ENCODE assay signal across 10 cellular contexts in genomic region chr5:146079695-146080361, GRCh38. TPM values are rescaled to one million over a fixed set of nuclear protein-coding genes. Genes with fewer than 3 reads are reported as not detected.
DNase-seq lines count a peak whose midpoint lies in the region; ATAC-seq and TF ChIP-seq lines count a peak whose summit lies in the region.
"Had no signal": no experiment of that assay in that cellular context is flagged by ENCODE, and none has a peak within 500 bp of the region (broad histone marks: within the 10 kb centered on the region; RNA-seq: fewer than 3 reads in every experiment).

No MANE protein-coding gene starts in this region.

- dilution Hi-C loops in IMR-90 (cut with HindIII; ENCODE audit: low sequenced_read_pairs, unreplicated experiment) = no loop called here

- DNase-seq in activated CD4-positive, alpha-beta T cell treated with anti-CD3 and anti-CD28 coated beads, Interleukin-2, amount 10 ng/mL, durations not matched to agents 24 days and 14 days = peak; percentile 63
- no peak for DNase-seq in activated CD4-positive, alpha-beta T cell treated with anti-CD3 and anti-CD28 coated beads, Interleukin-2, amount 50 U/mL, for 4 hours
- DNase-seq in IMR-90 (peak; percentile 10), SHP77 treated with DMSO at 0.1 percent for 48 hours (lab: John Stamatoyannopoulos, UW) (no peak), cerebellum (ENCODE audit: low spot score) (no peak)
- peak; percentile 40 for DNase-seq in activated CD8-positive, alpha-beta T cell treated with anti-CD3 and anti-CD28 coated beads, Interleukin-2, amount 10 ng/mL, durations not matched to agents 7 days and 5 days
- DNase-seq in natural killer cell treated with Interleukin-12 subunit alpha and Interleukin-12 subunit beta and Interleukin-15 and Interleukin-18, amount 100 ng/mL, for 72 hours (ENCODE audit: low spot score) = no peak
- DNase-seq: NCI-H1930, substantia nigra had no signal

- intact Hi-C loops in activated CD4-positive, alpha-beta T cell treated with anti-CD3 and anti-CD28 coated beads, Interleukin-2, amount 10 ng/mL, durations not matched to agents 24 days and 14 days (cut with micrococcal nuclease) = loop anchor here (5.0 kb wide), 1 partner anchor 133 kb away; no protein-coding TSS in a partner anchor
- intact Hi-C loops in IMR-90 (cut with micrococcal nuclease) = no loop called here

- no peak overlapping the region for H2BK15ac ChIP-seq in IMR-90 (ENCODE audit: low read depth, low read length)

- H2AFZ ChIP-seq in IMR-90 (replicated peaks; ENCODE audit: low read length, poor library complexity) = no peak overlapping the region

- no peak overlapping the region for H2BK120ac ChIP-seq in IMR-90 (ENCODE audit: low read depth, low read length)

- H3K9ac ChIP-seq in IMR-90 (ENCODE audit: low read depth, low read length) = no peak overlapping the region

- H3K4me3 ChIP-seq in IMR-90 (ENCODE audit: insufficient read depth, low read depth, low read length) = no peak overlapping the region

- no CpG with 5 or more reads among the region's 7 CpGs for WGBS in IMR-90 (ENCODE audit: extremely low coverage in 2 of 2, insufficient read length in 1 of 2), 2 experiments

- H3K56ac ChIP-seq in IMR-90 (ENCODE audit: extremely low read depth, insufficient read depth, low read length) = no peak overlapping the region

- in situ Hi-C loops in IMR-90 (cut with MboI; ENCODE audit: low sequenced_read_pairs) = no loop called here

- no peak overlapping the region for H3K4ac ChIP-seq in IMR-90 (ENCODE audit: low read depth, low read length)

- no peak overlapping the region for H3K14ac ChIP-seq in IMR-90 (replicated peaks; ENCODE audit: low read depth, low read length)

- POLR2A ChIA-PET in IMR-90 (lab: Charles Lee; ENCODE audit: unreplicated experiment) = no interaction called here
- POLR2A ChIA-PET in activated CD8-positive, alpha-beta T cell treated with anti-CD3 and anti-CD28 coated beads, Interleukin-2, amount 10 ng/mL, durations not matched to agents 7 days and 5 days (lab: Charles Lee) = no interaction called here

- peaks cover 12% of the 10 kb centered on the region for H3K27me3 ChIP-seq in IMR-90 (ENCODE audit: control insufficient read depth, insufficient read depth, low read length)

- H3K4me2 ChIP-seq in IMR-90 (ENCODE audit: low read depth, low read length) = no peak overlapping the region

- no peak overlapping the region for H4K5ac ChIP-seq in IMR-90 (ENCODE audit: low read depth, low read length)

- no peaks in the 10 kb centered on the region for H3K4me1 ChIP-seq in IMR-90 (ENCODE audit: control insufficient read depth, insufficient read depth, low read length)

- H2BK5ac ChIP-seq in IMR-90 (ENCODE audit: low read depth, low read length, poor library complexity, severe bottlenecking) = no peak overlapping the region

- no peaks in the 10 kb centered on the region for H3K79me1 ChIP-seq in IMR-90 (ENCODE audit: low read depth in 1 of 2, low read length in 2 of 2)

- H3K27ac ChIP-seq in IMR-90 (ENCODE audit: insufficient read depth, low read length) = no peak overlapping the region

- H3K18ac ChIP-seq in IMR-90 (ENCODE audit: low read depth, low read length) = no peak overlapping the region

- no peak overlapping the region for H2AK9ac ChIP-seq in IMR-90 (replicated peaks; ENCODE audit: low read depth, low read length, poor library complexity)

- TF ChIP-seq RAD21 in IMR-90 (IDR thresholded peaks at IDR 0.05; ENCODE audit: low read length) = no peak

- H3K27ac Mint-ChIP-seq in activated CD4-positive, alpha-beta T cell treated with anti-CD3 and anti-CD28 coated beads, Interleukin-2, amount 10 ng/mL, durations not matched to agents 24 days and 14 days = no peak overlapping the region
- no peak overlapping the region for H3K27ac Mint-ChIP-seq in activated CD8-positive, alpha-beta T cell treated with anti-CD3 and anti-CD28 coated beads, Interleukin-2, amount 10 ng/mL, durations not matched to agents 7 days and 5 days
- H3K27ac Mint-ChIP-seq in natural killer cell treated with Interleukin-12 subunit alpha and Interleukin-12 subunit beta and Interleukin-15 and Interleukin-18, amount 100 ng/mL, for 72 hours = no peak overlapping the region

- H3K4me1 Mint-ChIP-seq in activated CD4-positive, alpha-beta T cell treated with anti-CD3 and anti-CD28 coated beads, Interleukin-2, amount 10 ng/mL, durations not matched to agents 24 days and 14 days = peaks cover 18% of the 10 kb centered on the region
- H3K4me1 Mint-ChIP-seq in activated CD8-positive, alpha-beta T cell treated with anti-CD3 and anti-CD28 coated beads, Interleukin-2, amount 10 ng/mL, durations not matched to agents 7 days and 5 days (ENCODE audit: low read depth) = peaks cover 11% of the 10 kb centered on the region
- H3K4me1 Mint-ChIP-seq in natural killer cell treated with Interleukin-12 subunit alpha and Interleukin-12 subunit beta and Interleukin-15 and Interleukin-18, amount 100 ng/mL, for 72 hours (ENCODE audit: low read depth in 2 of 2) = peaks cover 14 to 23% of the 10 kb centered on the region in 2 donors

- H3K36me3 ChIP-seq in IMR-90 (ENCODE audit: control insufficient read depth, insufficient read depth, low read length) = no peaks in the 10 kb centered on the region

- H3K23ac ChIP-seq in IMR-90 (ENCODE audit: low read depth, low read length) = no peak overlapping the region

- H4K8ac ChIP-seq in IMR-90 (ENCODE audit: low read depth in 2 of 2, low read length in 2 of 2) = no peak overlapping the region

- no peak overlapping the region for H2AK5ac ChIP-seq in IMR-90 (ENCODE audit: low read depth, low read length)

- no peaks in the 10 kb centered on the region for H3K9me3 Mint-ChIP-seq in activated CD4-positive, alpha-beta T cell treated with anti-CD3 and anti-CD28 coated beads, Interleukin-2, amount 10 ng/mL, durations not matched to agents 24 days and 14 days
- H3K9me3 Mint-ChIP-seq in activated CD8-positive, alpha-beta T cell treated with anti-CD3 and anti-CD28 coated beads, Interleukin-2, amount 10 ng/mL, durations not matched to agents 7 days and 5 days (ENCODE audit: insufficient read depth) = no peaks in the 10 kb centered on the region
- no peaks in the 10 kb centered on the region for H3K9me3 Mint-ChIP-seq in natural killer cell treated with Interleukin-12 subunit alpha and Interleukin-12 subunit beta and Interleukin-15 and Interleukin-18, amount 100 ng/mL, for 72 hours

- no peak for TF ChIP-seq CTCF in IMR-90 (conservative IDR thresholded peaks at IDR 0.05; ENCODE audit: low read depth, low read length)

- H3K4me3 Mint-ChIP-seq in activated CD4-positive, alpha-beta T cell treated with anti-CD3 and anti-CD28 coated beads, Interleukin-2, amount 10 ng/mL, durations not matched to agents 24 days and 14 days = no peak overlapping the region
- no peak overlapping the region for H3K4me3 Mint-ChIP-seq in activated CD8-positive, alpha-beta T cell treated with anti-CD3 and anti-CD28 coated beads, Interleukin-2, amount 10 ng/mL, durations not matched to agents 7 days and 5 days
- no peak overlapping the region for H3K4me3 Mint-ChIP-seq in natural killer cell treated with Interleukin-12 subunit alpha and Interleukin-12 subunit beta and Interleukin-15 and Interleukin-18, amount 100 ng/mL, for 72 hours

- H3K36me3 Mint-ChIP-seq in activated CD4-positive, alpha-beta T cell treated with anti-CD3 and anti-CD28 coated beads, Interleukin-2, amount 10 ng/mL, durations not matched to agents 24 days and 14 days (ENCODE audit: low read depth) = no peaks in the 10 kb centered on the region
- no peaks in the 10 kb centered on the region for H3K36me3 Mint-ChIP-seq in activated CD8-positive, alpha-beta T cell treated with anti-CD3 and anti-CD28 coated beads, Interleukin-2, amount 10 ng/mL, durations not matched to agents 7 days and 5 days (ENCODE audit: low read depth)
- H3K36me3 Mint-ChIP-seq in natural killer cell treated with Interleukin-12 subunit alpha and Interleukin-12 subunit beta and Interleukin-15 and Interleukin-18, amount 100 ng/mL, for 72 hours = no peaks in the 10 kb centered on the region

- H3K27me3 Mint-ChIP-seq in activated CD4-positive, alpha-beta T cell treated with anti-CD3 and anti-CD28 coated beads, Interleukin-2, amount 10 ng/mL, durations not matched to agents 24 days and 14 days = peaks cover 32% of the 10 kb centered on the region
- peaks cover 31% of the 10 kb centered on the region for H3K27me3 Mint-ChIP-seq in activated CD8-positive, alpha-beta T cell treated with anti-CD3 and anti-CD28 coated beads, Interleukin-2, amount 10 ng/mL, durations not matched to agents 7 days and 5 days (ENCODE audit: low read depth)
- peaks cover 2 to 14% of the 10 kb centered on the region in 2 donors for H3K27me3 Mint-ChIP-seq in natural killer cell treated with Interleukin-12 subunit alpha and Interleukin-12 subunit beta and Interleukin-15 and Interleukin-18, amount 100 ng/mL, for 72 hours

- no peak for TF ChIP-seq POLR2A in IMR-90 (IDR thresholded peaks at IDR 0.05; ENCODE audit: low read depth, low read length)

- CTCF ChIA-PET in IMR-90 (lab: Yijun Ruan, JAX) = no interaction called here
- CTCF ChIA-PET in activated CD8-positive, alpha-beta T cell treated with anti-CD3 and anti-CD28 coated beads, Interleukin-2, amount 10 ng/mL, durations not matched to agents 7 days and 5 days (lab: Charles Lee) = no interaction called here

- H4K20me1 ChIP-seq in IMR-90 (ENCODE audit: insufficient read depth, low read length) = no peaks in the 10 kb centered on the region

- BruUV-seq in IMR-90 (replicated peaks; lab: Mats Ljungman, UMichigan) = no TSS peak

- no peaks in the 10 kb centered on the region for H3K9me1 ChIP-seq in IMR-90 (ENCODE audit: insufficient read depth, low read length)

- H3K9me3 ChIP-seq in IMR-90 (ENCODE audit: control insufficient read depth, insufficient read depth, low read length) = 0 out of 2 replicates have a peak, but pooled peaks cover 2% of the 10 kb centered on the region

- H2BK20ac ChIP-seq in IMR-90 (ENCODE audit: low read depth, low read length) = no peak overlapping the region

- no peak for ATAC-seq in IMR-90 (ENCODE audit: low read depth)
- ATAC-seq in activated CD8-positive, alpha-beta T cell treated with anti-CD3 and anti-CD28 coated beads, Interleukin-2, amount 10 ng/mL, durations not matched to agents 7 days and 5 days = peak; percentile 30
- ATAC-seq in natural killer cell treated with Interleukin-12 subunit alpha and Interleukin-12 subunit beta and Interleukin-15 and Interleukin-18, amount 100 ng/mL, for 72 hours = peak; percentile 37 to 70
- no peak for ATAC-seq in GM19463 (IDR thresholded peaks at IDR 0.05; ENCODE audit: unreplicated experiment)

- H4K91ac ChIP-seq in IMR-90 (ENCODE audit: insufficient read depth, low read depth, low read length) = no peak overlapping the region

RNA-seq across cellular contexts. Expression of gene PLAC8L1, which starts 25.5 kb away (rescaled TPM):
- 0.57 and 1.2 TPM in 2 replicates for total RNA-seq in activated CD4-positive, alpha-beta T cell treated with anti-CD3 and anti-CD28 coated beads, Interleukin-2, amount 10 ng/mL, durations not matched to agents 24 days and 14 days
- total RNA-seq in IMR-90 (2012; rRNA removed) = not detected in 2 replicates
- 0.27 TPM in 1 of 2 replicates, not detected in the other for polyA plus RNA-seq in IMR-90 (2012; rRNA removed)
- polyA plus RNA-seq in IMR-90 (2012; cell fraction: cytosol; rRNA removed) = not detected in 2 replicates
- 0.48 and 1.4 TPM in 2 replicates for polyA plus RNA-seq in IMR-90 (2012; cell fraction: nucleus; rRNA removed; ENCODE audit: low replicate concordance)
- under 1 TPM in 1 of 2 experiments, not detected in 1; 0.42 TPM for total RNA-seq in activated CD8-positive, alpha-beta T cell treated with anti-CD3 and anti-CD28 coated beads, Interleukin-2, amount 10 ng/mL, durations not matched to agents 7 days and 5 days
- total RNA-seq in natural killer cell treated with Interleukin-12 subunit alpha and Interleukin-12 subunit beta and Interleukin-15 and Interleukin-18, amount 100 ng/mL, for 72 hours = 1 to 10 TPM in 1 of 2 donors, not detected in 1; 2.5 TPM
- total RNA-seq in cerebellum = not detected

Comparison
In these comparisons a context has a peak if more than half of its experiments do, and no peak if none do; other contexts are left out.
1. DNase-seq: peak in activated CD4-positive, alpha-beta T cell treated with anti-CD3 and anti-CD28 coated beads, Interleukin-2, amount 10 ng/mL, durations not matched to agents 24 days and 14 days (single experiment), IMR-90 (single experiment) and activated CD8-positive, alpha-beta T cell treated with anti-CD3 and anti-CD28 coated beads, Interleukin-2, amount 10 ng/mL, durations not matched to agents 7 days and 5 days (single experiment); none in activated CD4-positive, alpha-beta T cell treated with anti-CD3 and anti-CD28 coated beads, Interleukin-2, amount 50 U/mL, for 4 hours (0 of 2), natural killer cell treated with Interleukin-12 subunit alpha and Interleukin-12 subunit beta and Interleukin-15 and Interleukin-18, amount 100 ng/mL, for 72 hours (single experiment), SHP77 treated with DMSO at 0.1 percent for 48 hours (single experiment) and cerebellum (single experiment).
2. ATAC-seq: peak in activated CD8-positive, alpha-beta T cell treated with anti-CD3 and anti-CD28 coated beads, Interleukin-2, amount 10 ng/mL, durations not matched to agents 7 days and 5 days (single experiment) and natural killer cell treated with Interleukin-12 subunit alpha and Interleukin-12 subunit beta and Interleukin-15 and Interleukin-18, amount 100 ng/mL, for 72 hours (2 of 2); none in IMR-90 (single experiment) and GM19463 (single experiment).